ENCODE assay signal across 8 cellular contexts in the genomic region with DNA sequence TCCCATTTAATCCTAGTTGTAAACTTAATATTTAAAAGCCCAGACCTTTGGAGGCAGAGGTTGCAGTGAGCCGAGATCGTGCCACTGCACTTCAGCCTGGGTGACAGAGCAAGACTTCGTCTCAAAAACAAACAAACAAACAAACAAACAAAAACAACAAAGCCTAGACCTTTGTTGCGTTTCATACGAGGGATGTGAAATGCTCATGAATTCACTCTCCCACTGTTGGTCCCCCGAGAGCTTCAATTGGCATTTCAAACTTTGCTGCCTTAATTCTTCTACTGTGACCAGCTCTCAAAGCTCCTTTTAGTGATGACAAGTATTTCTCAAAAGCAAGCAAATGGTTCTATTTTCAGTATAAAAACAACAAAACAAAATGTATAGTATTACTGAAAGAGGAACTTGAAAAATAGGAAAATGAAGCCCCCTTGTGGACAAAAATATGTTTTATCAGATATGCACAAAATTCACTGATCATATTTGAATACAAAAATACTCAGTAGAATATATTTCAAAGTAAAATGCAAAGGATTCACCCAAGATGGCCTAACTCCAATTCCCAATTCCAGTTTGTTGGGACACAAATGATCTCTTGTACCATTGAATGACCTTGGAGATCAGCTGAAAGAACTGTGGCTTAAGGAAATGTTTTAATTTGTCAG.
DNase-seq lines count a peak whose midpoint lies in the region; ATAC-seq, FAIRE-seq and TF ChIP-seq lines count a peak whose summit lies in the region.

No MANE protein-coding gene starts in this region.

- H3K9me3 Mint-ChIP-seq in activated T-helper 17 cell treated with anti-CD3 and anti-CD28 coated beads, Interleukin-2, amount 50 U/mL, for 72 hours = no peaks in the 10 kb centered on the region

- H3K4me3 ChIP-seq in gastrocnemius medialis = peak overlapping the region; percentile 33 to 70 (median 40)

- peaks cover 6% of the 10 kb centered on the region for H3K4me1 Mint-ChIP-seq in activated T-helper 17 cell treated with anti-CD3 and anti-CD28 coated beads, Interleukin-2, amount 50 U/mL, for 72 hours

- H3K27me3 ChIP-seq in gastrocnemius medialis = no peaks in the 10 kb centered on the region

- peak; percentile 42 to 63 (median 55) for TF ChIP-seq CTCF in gastrocnemius medialis (IDR thresholded peaks at IDR 0.05 in 4 of 5, conservative IDR thresholded peaks at IDR 0.05 in 1 of 5)

- H3K4me1 ChIP-seq in gastrocnemius medialis = peaks cover 0 to 6% of the 10 kb centered on the region in 2 donors

- H3K36me3 ChIP-seq in gastrocnemius medialis = no peaks in the 10 kb centered on the region

- peak overlapping the region in 1 of 4 donors; percentile 54 for H3K27ac ChIP-seq in gastrocnemius medialis

- H3K4me3 Mint-ChIP-seq in activated T-helper 17 cell treated with anti-CD3 and anti-CD28 coated beads, Interleukin-2, amount 50 U/mL, for 72 hours = peak overlapping the region; percentile 28

- in situ Hi-C loops in G401 (cut with HindIII; ENCODE audit: low sequenced_read_pairs) = no loop called here
- in situ Hi-C loops in gastrocnemius medialis (cut with MboI; ENCODE audit: low sequenced_read_pairs in 4 of 4) = loop anchor here in 3 of 4 donors (5.0 to 10.0 kb wide), 3 partner anchors 328 to 338 kb away; partner anchors contain the start of gene SNX18 (in 2 of the 3)

- no peak for ATAC-seq in activated T-helper 17 cell treated with anti-CD3 and anti-CD28 coated beads, Interleukin-2, amount 50 U/mL, for 72 hours (replicated peaks)
- ATAC-seq in left ventricle myocardium superior = peak; percentile 41
- ATAC-seq in gastrocnemius medialis = no peak
- no peak for ATAC-seq in GM21515 (IDR thresholded peaks at IDR 0.05; ENCODE audit: unreplicated experiment)

- H3K9me3 ChIP-seq in gastrocnemius medialis = no peaks in the 10 kb centered on the region

- peak overlapping the region; percentile 45 for H3K27ac Mint-ChIP-seq in activated T-helper 17 cell treated with anti-CD3 and anti-CD28 coated beads, Interleukin-2, amount 50 U/mL, for 72 hours

- intact Hi-C loops in left ventricle myocardium superior (cut with micrococcal nuclease) (loop anchor here (1.0 kb wide), 1 partner anchor 328 kb away; the partner anchor contains the start of gene SNX18), gastrocnemius medialis (cut with DNase I; ENCODE audit: low total_unique reads) (loop anchor here (1.0 kb wide), 1 partner anchor 328 kb away; the partner anchor contains the start of gene SNX18)

- peaks cover 10% of the 10 kb centered on the region for H3K27me3 Mint-ChIP-seq in activated T-helper 17 cell treated with anti-CD3 and anti-CD28 coated beads, Interleukin-2, amount 50 U/mL, for 72 hours

- no peaks in the 10 kb centered on the region for H3K36me3 Mint-ChIP-seq in activated T-helper 17 cell treated with anti-CD3 and anti-CD28 coated beads, Interleukin-2, amount 50 U/mL, for 72 hours (ENCODE audit: low read depth)

- no peak for TF ChIP-seq POLR2A in gastrocnemius medialis (IDR thresholded peaks at IDR 0.05)
- TF ChIP-seq POLR2A in GM12891 (IDR thresholded peaks at IDR 0.05; ENCODE audit: low read depth, low read length) = no peak

- no peak for FAIRE-seq in GM12891 (lab: Jason Lieb, UNC)

- DNase-seq in G401 (ENCODE audit: low spot score) (peak; percentile 59), M059J (ENCODE audit: low read depth) (peak; percentile 54), left ventricle myocardium superior (no peak), gastrocnemius medialis (no peak), NCI-H2107 treated with DMSO at 0.1 percent for 48 hours (lab: John Stamatoyannopoulos, UW; ENCODE audit: unreplicated experiment) (no peak), GM12891 (ENCODE audit: insufficient read length, low spot score) (no peak)

TF ChIP-seq in GM12891, 5 proteins besides CTCF, POLR2A, EP300 and RAD21:
- no peak for TF ChIP-seq SPI1 (IDR thresholded peaks at IDR 0.05; ENCODE audit: low read depth, low read length)
- TF ChIP-seq POU2F2 (IDR thresholded peaks at IDR 0.05; ENCODE audit: low read depth, low read length) = no peak
- no peak for TF ChIP-seq POLR2AphosphoS5 (IDR thresholded peaks at IDR 0.05; ENCODE audit: low read depth, low read length)
- no peak for TF ChIP-seq TAF1 (IDR thresholded peaks at IDR 0.05; ENCODE audit: low read depth, low read length)
- no peak for TF ChIP-seq PAX5 (IDR thresholded peaks at IDR 0.05; ENCODE audit: insufficient read depth, low read length, severe bottlenecking)
TF ChIP-seq in GM12891: peak in this region for 0.

Comparison
In these comparisons a context has a peak if more than half of its experiments do, and no peak if none do; other contexts are left out.
1. DNase-seq: peak in G401 (single experiment) and M059J (single experiment); none in left ventricle myocardium superior (single experiment), gastrocnemius medialis (0 of 2), NCI-H2107 treated with DMSO at 0.1 percent for 48 hours (single experiment) and GM12891 (single experiment).